ENCODE assay signal across 15 cellular contexts in the genomic region with DNA sequence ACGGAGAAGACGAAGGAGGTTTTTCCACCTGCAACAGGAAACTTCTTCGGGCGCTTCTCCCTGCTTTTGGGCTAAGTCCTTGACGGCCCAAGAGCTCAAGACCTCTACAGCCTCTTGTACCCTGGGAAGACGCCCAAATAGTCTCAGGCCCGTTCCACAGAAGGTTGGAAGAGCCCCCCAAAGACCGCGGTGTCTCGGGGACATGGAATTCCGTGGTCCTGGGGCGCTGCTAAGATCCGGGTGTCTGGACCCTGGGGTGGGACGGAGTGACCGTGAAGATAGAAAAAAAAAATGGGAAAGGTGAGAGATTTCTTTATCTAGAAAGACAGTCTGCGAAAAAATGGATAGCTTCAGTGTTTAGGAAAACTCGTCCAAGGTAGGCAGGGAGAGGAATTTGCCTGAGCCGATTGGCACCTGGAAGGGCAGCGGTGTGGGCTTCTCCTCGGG. TPM values are rescaled to one million over a fixed set of nuclear protein-coding genes. Genes with fewer than 3 reads are reported as not detected.
A peak's percentile ranks its signal among the peaks of the same experiment; 100 is the strongest.
DNase-seq lines count a peak whose midpoint lies in the region; ATAC-seq and TF ChIP-seq lines count a peak whose summit lies in the region.
"Had no signal": no experiment of that assay in that cellular context is flagged by ENCODE, and none has a peak within 500 bp of the region (broad histone marks: within the 10 kb centered on the region; RNA-seq: fewer than 3 reads in every experiment).

No MANE protein-coding gene starts in this region.

- no peaks in the 10 kb centered on the region for H3K9me3 ChIP-seq in cardiac muscle cell (ENCODE audit: low read depth)
- no peaks in the 10 kb centered on the region for H3K9me3 ChIP-seq in right cardiac atrium (ENCODE audit: control insufficient read depth, low read length)
- no peaks in the 10 kb centered on the region for H3K9me3 ChIP-seq in iPS-20b (ENCODE audit: insufficient read depth, low read depth, low read length)
- H3K9me3 ChIP-seq in tibial artery: no peaks in the 10 kb centered on the region
- H3K9me3 ChIP-seq in PC-9 (ENCODE audit: insufficient read depth, low read depth): no peaks in the 10 kb centered on the region

- H3K36me3 Mint-ChIP-seq in activated naive CD8-positive, alpha-beta T cell: no peaks in the 10 kb centered on the region

- no peaks in the 10 kb centered on the region for H3K79me2 ChIP-seq in PC-9 (ENCODE audit: low read depth)

- peak overlapping the region; percentile 18 for H3K4me3 ChIP-seq in cardiac muscle cell
- H3K4me3 ChIP-seq in right cardiac atrium (ENCODE audit: low read length): no peak overlapping the region
- peak overlapping the region; percentile 65 for H3K4me3 ChIP-seq in iPS-20b (ENCODE audit: low read length)
- H3K4me3 ChIP-seq in tibial artery: peak overlapping the region; percentile 17 to 36
- no peak overlapping the region for H3K4me3 ChIP-seq in PC-9
- H3K4me3 ChIP-seq: SJSA1 had no signal

- H3K9ac ChIP-seq in iPS-20b (ENCODE audit: low read depth, low read length): no peak overlapping the region

- peaks cover 100% of the 10 kb centered on the region for H3K27me3 ChIP-seq in cardiac muscle cell
- no peaks in the 10 kb centered on the region for H3K27me3 ChIP-seq in right cardiac atrium (ENCODE audit: control insufficient read depth, insufficient read depth)
- peaks cover 100% of the 10 kb centered on the region for H3K27me3 ChIP-seq in iPS-20b (ENCODE audit: insufficient read depth, low read length)
- peaks cover 0 to 99% of the 10 kb centered on the region in 2 donors for H3K27me3 ChIP-seq in tibial artery
- H3K27me3 ChIP-seq in PC-9 (ENCODE audit: insufficient read depth, low read depth): peaks cover 18% of the 10 kb centered on the region; the same call in 1 of the 2 replicates

- H3K4me1 Mint-ChIP-seq in activated naive CD8-positive, alpha-beta T cell (ENCODE audit: low read depth): peaks cover 38% of the 10 kb centered on the region

- no peak for TF ChIP-seq CTCF in cardiac muscle cell (IDR thresholded peaks at IDR 0.05; ENCODE audit: low read depth, low read length)
- TF ChIP-seq CTCF in tibial artery (IDR thresholded peaks at IDR 0.05): no peak
- TF ChIP-seq CTCF in PC-9 (conservative IDR thresholded peaks at IDR 0.05): no peak

- intact Hi-C loops in right cardiac atrium (cut with DNase I): no loop called here
- intact Hi-C loops in tibial artery (cut with DNase I; ENCODE audit: low total_unique reads): no loop called here
- intact Hi-C loops in PC-9 (cut with micrococcal nuclease; ENCODE audit: unreplicated experiment): no loop called here

- H3K36me3 ChIP-seq in cardiac muscle cell (no peaks in the 10 kb centered on the region), iPS-20b (ENCODE audit: insufficient read depth, low read depth, low read length) (no peaks in the 10 kb centered on the region), tibial artery (no peaks in the 10 kb centered on the region), PC-9 (ENCODE audit: low read depth) (no peaks in the 10 kb centered on the region)
- H3K36me3 ChIP-seq: SJSA1 had no signal

- no peak overlapping the region for H3K27ac ChIP-seq in cardiac muscle cell
- no peak overlapping the region for H3K27ac ChIP-seq in right cardiac atrium (ENCODE audit: low read length)
- no peak overlapping the region for H3K27ac ChIP-seq in iPS-20b (ENCODE audit: low read length)
- H3K27ac ChIP-seq in tibial artery: no peak overlapping the region
- no peak overlapping the region for H3K27ac ChIP-seq in PC-9
- H3K27ac ChIP-seq: SJSA1 had no signal

- no peak overlapping the region for H3K27ac Mint-ChIP-seq in activated naive CD8-positive, alpha-beta T cell
- H3K27ac Mint-ChIP-seq: CD14-positive monocyte had no signal

- H3K4me3 Mint-ChIP-seq in activated naive CD8-positive, alpha-beta T cell: peak overlapping the region; percentile 66

- no peak overlapping the region for H3K4me2 ChIP-seq in PC-9

- WGBS in right cardiac atrium: 3% methylated on average over 20 of the region's 20 CpGs

- peaks cover 56% of the 10 kb centered on the region for H3K27me3 Mint-ChIP-seq in activated naive CD8-positive, alpha-beta T cell

- peaks cover 19% of the 10 kb centered on the region for H3K4me1 ChIP-seq in cardiac muscle cell (ENCODE audit: low read depth)
- H3K4me1 ChIP-seq in right cardiac atrium (ENCODE audit: control insufficient read depth, insufficient read depth, low read length): no peaks in the 10 kb centered on the region
- peaks cover 35% of the 10 kb centered on the region; the same call in 1 of the 2 replicates for H3K4me1 ChIP-seq in iPS-20b (ENCODE audit: insufficient read depth, low read length)
- peaks cover 0 to 40% (median 34%) of the 10 kb centered on the region in 4 donors for H3K4me1 ChIP-seq in tibial artery
- H3K4me1 ChIP-seq in PC-9 (replicated peaks; ENCODE audit: insufficient read depth): no peaks in the 10 kb centered on the region
- H3K4me1 ChIP-seq: SJSA1 had no signal

- ATAC-seq in right cardiac atrium (no peak), GM18520 (IDR thresholded peaks at IDR 0.05; ENCODE audit: unreplicated experiment) (no peak)

- DNase-seq in cardiac muscle cell (ENCODE audit: low read depth in 1 of 2, low spot score in 1 of 2) (no peak), right cardiac atrium (no peak), tibial artery (no peak), PC-9 (no peak)
- DNase-seq in stimulated activated naive CD4-positive, alpha-beta T cell treated with Interleukin-2 at 50 U/mL for 16 hours (lab: John Stamatoyannopoulos, UW): no peak
- DNase-seq: mesenchymal stem cell; NCI-H2029 treated with DMSO at 0.1 percent for 48 hours; stimulated activated CD4-positive, alpha-beta T cell treated with anti-CD3 and anti-CD28 coated beads, Interleukin-4, amount 100 ng/mL, for 4 hours had no signal

- CTCF ChIA-PET in PC-9 (lab: Charles Lee): no interaction called here

- H4K20me1 ChIP-seq in PC-9 (ENCODE audit: insufficient read depth): no peaks in the 10 kb centered on the region

- no peaks in the 10 kb centered on the region for H3K9me2 ChIP-seq in PC-9 (ENCODE audit: insufficient read depth)

- BruUV-seq in PC-9 (replicated peaks; lab: Mats Ljungman, UMichigan): no TSS peak

- no peak overlapping the region for H2AFZ ChIP-seq in PC-9

- no peaks in the 10 kb centered on the region for H3F3A ChIP-seq in PC-9 (ENCODE audit: insufficient read depth, low read depth)

- H3K9me3 Mint-ChIP-seq in activated naive CD8-positive, alpha-beta T cell (ENCODE audit: low read depth): no peaks in the 10 kb centered on the region

- POLR2A ChIA-PET in PC-9 (lab: Charles Lee; ENCODE audit: unreplicated experiment): no interaction called here

RNA-seq across cellular contexts. Expression of a gene that starts 0.4 kb away (rescaled TPM):
- not detected in 2 replicates for total RNA-seq in cardiac muscle cell
- polyA plus RNA-seq in cardiac muscle cell: not detected in 2 replicates
- total RNA-seq in right cardiac atrium: not detected
- polyA plus RNA-seq in right cardiac atrium: not detected
- not detected in 2 replicates for total RNA-seq in PC-9 (2021)
- total RNA-seq: G401, LHCN-M2, SJSA1 had no signal
- polyA plus RNA-seq: CD14-positive monocyte had no signal

Comparison
In these comparisons a context has a peak if more than half of its experiments do, and no peak if none do; other contexts are left out.
1. H3K4me3 ChIP-seq: peak in cardiac muscle cell (single experiment), iPS-20b (single experiment) and tibial artery (2 of 2); none in right cardiac atrium (single experiment) and PC-9 (single experiment).